In genomic region chr3:158074591-158074990, GRCh38 we compare ENCODE assay signal across 37 cellular contexts. TPM values are rescaled to one million over a fixed set of nuclear protein-coding genes. Genes with fewer than 3 reads are reported as not detected.
"Had no signal": no experiment of that assay in that cellular context is flagged by ENCODE, and none has a peak within 500 bp of the region (broad histone marks: within the 10 kb centered on the region; RNA-seq: fewer than 3 reads in every experiment).

No MANE protein-coding gene starts in this region.

- H3K27ac ChIP-seq: ascending aorta, cardiac muscle cell, VCaP had no signal

- H3K27ac Mint-ChIP-seq: activated B cell treated with CpG ODN at 0.5 μM for 24 hours; activated CD4-positive, alpha-beta memory T cell treated with anti-CD3 and anti-CD28 coated beads for 36 hours; activated CD4-positive, alpha-beta T cell treated with anti-CD3 and anti-CD28 coated beads, Interleukin-2, amount 10 ng/mL, durations not matched to agents 24 days and 14 days; activated CD8-positive, alpha-beta T cell treated with anti-CD3 and anti-CD28 coated beads for 36 hours; activated naive CD4-positive, alpha-beta T cell treated with anti-CD3 and anti-CD28 coated beads for 36 hours; activated naive CD4-positive, alpha-beta T cell treated with anti-CD3 and anti-CD28 coated beads, Interleukin-2, amount 50 U/mL, for 72 hours; activated naive CD8-positive, alpha-beta T cell treated with anti-CD3 and anti-CD28 coated beads for 36 hours; activated T-cell treated with anti-CD3 and anti-CD28 coated beads, Interleukin-2, amount 50 U/mL, for 72 hours; activated T-helper 1 cell treated with anti-CD3 and anti-CD28 coated beads, Interleukin-12 subunit alpha, Interleukin-12 subunit beta, Interleukin-2, Interleukin-4 antibody, amounts not matched to agents 30 ng/mL and 10 ng/mL and 1 ng/mL, durations not matched to agents 14 hours and 24 hours and 36 hours; activated T-helper 17 cell treated with anti-CD3 and anti-CD28 coated beads, Interleukin-2, amount 50 U/mL, for 72 hours; brain; T-helper 17 cell had no signal

- H3K36me3 Mint-ChIP-seq: activated CD4-positive, alpha-beta memory T cell treated with anti-CD3 and anti-CD28 coated beads for 36 hours; activated naive CD4-positive, alpha-beta T cell treated with anti-CD3 and anti-CD28 coated beads, Interleukin-2, amount 50 U/mL, for 72 hours; activated naive CD8-positive, alpha-beta T cell treated with anti-CD3 and anti-CD28 coated beads for 36 hours; brain had no signal

- H3K4me3 ChIP-seq: ascending aorta, cardiac muscle cell had no signal

- H3K9me3 Mint-ChIP-seq: activated B cell treated with CpG ODN at 0.5 μM for 24 hours; activated CD4-positive, alpha-beta memory T cell treated with anti-CD3 and anti-CD28 coated beads for 36 hours; activated CD4-positive, alpha-beta T cell treated with anti-CD3 and anti-CD28 coated beads, Interleukin-2, amount 10 ng/mL, durations not matched to agents 24 days and 14 days; activated CD8-positive, alpha-beta T cell treated with anti-CD3 and anti-CD28 coated beads for 36 hours; activated naive CD4-positive, alpha-beta T cell treated with anti-CD3 and anti-CD28 coated beads for 36 hours; activated naive CD4-positive, alpha-beta T cell treated with anti-CD3 and anti-CD28 coated beads, Interleukin-2, amount 50 U/mL, for 72 hours; activated naive CD8-positive, alpha-beta T cell treated with anti-CD3 and anti-CD28 coated beads for 36 hours; activated T-cell treated with anti-CD3 and anti-CD28 coated beads, Interleukin-2, amount 50 U/mL, for 4 hours; activated T-cell treated with anti-CD3 and anti-CD28 coated beads, Interleukin-2, amount 50 U/mL, for 72 hours; activated T-helper 1 cell treated with anti-CD3 and anti-CD28 coated beads, Interleukin-12 subunit alpha, Interleukin-12 subunit beta, Interleukin-2, Interleukin-4 antibody, amounts not matched to agents 30 ng/mL and 10 ng/mL and 1 ng/mL, durations not matched to agents 14 hours and 24 hours and 36 hours; activated T-helper 17 cell treated with anti-CD3 and anti-CD28 coated beads, Interleukin-2, amount 50 U/mL, for 72 hours; brain; central memory CD8-positive, alpha-beta T cell had no signal

- DNase-seq: activated B cell treated with CpG ODN at 0.5 μM for 24 hours; activated CD4-positive, alpha-beta memory T cell treated with anti-CD3 and anti-CD28 coated beads for 36 hours; activated CD4-positive, alpha-beta T cell treated with anti-CD3 and anti-CD28 coated beads for 4 hours; activated CD4-positive, alpha-beta T cell treated with anti-CD3 and anti-CD28 coated beads, Interleukin-2, amount 10 ng/mL, durations not matched to agents 24 days and 14 days; activated CD4-positive, alpha-beta T cell treated with anti-CD3 and anti-CD28 coated beads, Interleukin-2, amount 50 U/mL, for 1 hour; activated CD4-positive, alpha-beta T cell treated with anti-CD3 and anti-CD28 coated beads, Interleukin-2, amount 50 U/mL, for 4 hours; activated CD4-positive, CD25-positive, alpha-beta regulatory T cell treated with anti-CD3 and anti-CD28 coated beads, Interleukin-2, amount 50 U/mL, for 72 hours; activated CD8-positive, alpha-beta memory T cell treated with anti-CD3 and anti-CD28 coated beads, Interleukin-2, amount 50 U/mL, for 4 hours; activated CD8-positive, alpha-beta T cell treated with anti-CD3 and anti-CD28 coated beads for 36 hours; activated effector memory CD4-positive, alpha-beta T cell treated with anti-CD3 and anti-CD28 coated beads, Interleukin-2, amount 50 U/mL, for 16 hours; activated gamma-delta T cell treated with Interleukin-2 at 50 U/mL for 16 hours; activated naive CD4-positive, alpha-beta T cell; activated naive CD4-positive, alpha-beta T cell treated with anti-CD3 and anti-CD28 coated beads for 36 hours; activated naive CD4-positive, alpha-beta T cell treated with anti-CD3 and anti-CD28 coated beads, Interleukin-2, amount 50 U/mL, for 16 hours; activated naive CD8-positive, alpha-beta T cell treated with anti-CD3 and anti-CD28 coated beads for 36 hours; activated T-cell treated with anti-CD3 and anti-CD28 coated beads for 4 hours; activated T-cell treated with anti-CD3 and anti-CD28 coated beads, Interleukin-2, amount 50 U/mL, for 1 hour; activated T-cell treated with anti-CD3 and anti-CD28 coated beads, Interleukin-2, amount 50 U/mL, for 4 hours; activated T-cell treated with anti-CD3 and anti-CD28 coated beads, Interleukin-2, amount 50 U/mL, for 72 hours; amygdala; anterior cingulate cortex; caudate nucleus; cerebellar nuclear complex; T-helper 17 cell; T-helper 9 cell had no signal

- H3K9me3 ChIP-seq: ascending aorta had no signal

- H3K4me1 Mint-ChIP-seq: activated B cell treated with CpG ODN at 0.5 μM for 24 hours; activated CD4-positive, alpha-beta T cell treated with anti-CD3 and anti-CD28 coated beads, Interleukin-2, amount 10 ng/mL, durations not matched to agents 24 days and 14 days; activated naive CD8-positive, alpha-beta T cell treated with anti-CD3 and anti-CD28 coated beads for 36 hours; activated T-helper 17 cell treated with anti-CD3 and anti-CD28 coated beads, Interleukin-2, amount 50 U/mL, for 72 hours; brain; central memory CD8-positive, alpha-beta T cell; T-helper 17 cell had no signal

- H3K27me3 ChIP-seq: ascending aorta, cardiac muscle cell had no signal

- H3K4me1 ChIP-seq: ascending aorta had no signal

- ATAC-seq: activated CD8-positive, alpha-beta T cell treated with anti-CD3 and anti-CD28 coated beads for 36 hours; activated naive CD4-positive, alpha-beta T cell treated with anti-CD3 and anti-CD28 coated beads, Interleukin-2, amount 50 U/mL, for 72 hours; activated T-cell treated with anti-CD3 and anti-CD28 coated beads, Interleukin-2, amount 50 U/mL, for 4 hours; activated T-cell treated with anti-CD3 and anti-CD28 coated beads, Interleukin-2, amount 50 U/mL, for 72 hours; activated T-helper 17 cell treated with anti-CD3 and anti-CD28 coated beads, Interleukin-2, amount 50 U/mL, for 72 hours; T-helper 17 cell had no signal

- H3K36me3 ChIP-seq: ascending aorta, cardiac muscle cell had no signal

- H3K4me3 Mint-ChIP-seq: activated B cell treated with CpG ODN at 0.5 μM for 24 hours; activated CD4-positive, alpha-beta memory T cell treated with anti-CD3 and anti-CD28 coated beads for 36 hours; activated CD4-positive, alpha-beta T cell treated with anti-CD3 and anti-CD28 coated beads, Interleukin-2, amount 10 ng/mL, durations not matched to agents 24 days and 14 days; activated CD8-positive, alpha-beta T cell treated with anti-CD3 and anti-CD28 coated beads for 36 hours; activated naive CD4-positive, alpha-beta T cell treated with anti-CD3 and anti-CD28 coated beads for 36 hours; activated naive CD8-positive, alpha-beta T cell treated with anti-CD3 and anti-CD28 coated beads for 36 hours; activated T-cell treated with anti-CD3 and anti-CD28 coated beads, Interleukin-2, amount 50 U/mL, for 4 hours; activated T-cell treated with anti-CD3 and anti-CD28 coated beads, Interleukin-2, amount 50 U/mL, for 72 hours; activated T-helper 1 cell treated with anti-CD3 and anti-CD28 coated beads, Interleukin-12 subunit alpha, Interleukin-12 subunit beta, Interleukin-2, Interleukin-4 antibody, amounts not matched to agents 30 ng/mL and 10 ng/mL and 1 ng/mL, durations not matched to agents 14 hours and 24 hours and 36 hours; activated T-helper 17 cell treated with anti-CD3 and anti-CD28 coated beads, Interleukin-2, amount 50 U/mL, for 72 hours; brain; central memory CD8-positive, alpha-beta T cell; T-helper 17 cell had no signal

RNA-seq across cellular contexts. Expression of gene SHOX2, which starts 31.6 kb away (rescaled TPM):
- total RNA-seq: activated B cell treated with CpG ODN at 0.5 μM for 24 hours; activated CD4-positive, alpha-beta memory T cell treated with anti-CD3 and anti-CD28 coated beads for 36 hours; activated CD4-positive, alpha-beta T cell treated with anti-CD3 and anti-CD28 coated beads, Interleukin-2, amount 10 ng/mL, durations not matched to agents 24 days and 14 days; activated CD8-positive, alpha-beta memory T cell treated with anti-CD3 and anti-CD28 coated beads for 36 hours; activated CD8-positive, alpha-beta T cell treated with anti-CD3 and anti-CD28 coated beads for 36 hours; activated naive CD4-positive, alpha-beta T cell treated with anti-CD3 and anti-CD28 coated beads for 36 hours; activated naive CD4-positive, alpha-beta T cell treated with anti-CD3 and anti-CD28 coated beads, Interleukin-2, amount 50 U/mL, for 72 hours; activated naive CD8-positive, alpha-beta T cell treated with anti-CD3 and anti-CD28 coated beads for 36 hours; activated T-cell treated with anti-CD3 and anti-CD28 coated beads, Interleukin-2, amount 50 U/mL, for 4 hours; activated T-helper 1 cell treated with anti-CD3 and anti-CD28 coated beads, Interleukin-12 subunit alpha, Interleukin-12 subunit beta, Interleukin-2, Interleukin-4 antibody, amounts not matched to agents 30 ng/mL and 10 ng/mL and 1 ng/mL, durations not matched to agents 14 hours and 24 hours and 36 hours; activated T-helper 17 cell treated with anti-CD3 and anti-CD28 coated beads, Interleukin-2, amount 50 U/mL, for 72 hours; ascending aorta; bronchial epithelial cell; chondrocyte; T-helper 17 cell; T-helper 2 cell treated with Interferon-gamma antibody and Interleukin-4, amounts not matched to agents 100 ng/mL and 5 ng/mL, for 36 hours had no signal
